ENCODE assay signal across 8 cellular contexts in genomic region chr2:24971550-24972314, GRCh38. TPM values are rescaled to one million over a fixed set of nuclear protein-coding genes. Genes with fewer than 3 reads are reported as not detected.
A peak's percentile ranks its signal among the peaks of the same experiment; 100 is the strongest.
DNase-seq lines count a peak whose midpoint lies in the region; ATAC-seq and TF ChIP-seq lines count a peak whose summit lies in the region.

Gene DNAJC27 (minus strand): TSS chr2:24971955. CDS start chr2:24971904, 51 bp downstream.

- peak; percentile 86 to 88 for ATAC-seq in naive thymus-derived CD8-positive, alpha-beta T cell
- peak; percentile 91 to 93 for ATAC-seq in stimulated activated naive B cell treated with anti-CD40 and anti-IgM and Interleukin-4, amounts not matched to agents 10 μg/mL and 1 μg/mL and 100 μg/mL, for 72 hours (replicated peaks)

- POLR2A ChIA-PET in naive thymus-derived CD8-positive, alpha-beta T cell (lab: Charles Lee) = interaction anchor here (0.6 to 1.4 kb wide), 2 partner anchors 45 to 153 kb away, joined by 3 to 7 read pairs; no protein-coding TSS in a partner anchor

- DNase-seq in EL (peak; percentile 97), H4 (ENCODE audit: low spot score) (peak; percentile 89), LNCaP clone FGC (ENCODE audit: low read depth) (peak; percentile 82), RPMI8226 (peak; percentile 97), fibroblast of mammary gland (ENCODE audit: low read depth) (peak; percentile 97)
- peak; percentile 97 for DNase-seq in activated T-helper 2 cell treated with anti-CD3 and anti-CD28 coated beads, Interferon-gamma antibody, Interleukin-2, Interleukin-4, amounts not matched to agents 10 μg/mL and 5 μg/mL and 100 μg/mL, durations not matched to agents 14 hours and 24 hours and 36 hours (ENCODE audit: low spot score)
- DNase-seq in naive thymus-derived CD8-positive, alpha-beta T cell = peak; percentile 95 to 99 (median 99)
- peak; percentile 98 for DNase-seq in stimulated activated naive B cell treated with anti-CD40 and anti-IgM and Interleukin-4, amounts not matched to agents 10 μg/mL and 1 μg/mL and 100 μg/mL, for 72 hours

- H3K4me3 ChIP-seq in LNCaP clone FGC (ENCODE audit: low read depth, low read length) (peak within 1 kb of the TSS; percentile 96), fibroblast of mammary gland (ENCODE audit: control insufficient read depth, low read depth, low read length) (peak within 1 kb of the TSS; percentile 94)

- H3K4me3 Mint-ChIP-seq in activated T-helper 2 cell treated with anti-CD3 and anti-CD28 coated beads, Interferon-gamma antibody, Interleukin-2, Interleukin-4, amounts not matched to agents 10 μg/mL and 5 μg/mL and 100 μg/mL, durations not matched to agents 14 hours and 24 hours and 36 hours (ENCODE audit: low read depth) = peak within 1 kb of the TSS; percentile 96
- H3K4me3 Mint-ChIP-seq in naive thymus-derived CD8-positive, alpha-beta T cell = peak within 1 kb of the TSS; percentile 92 to 99 (median 97)
- H3K4me3 Mint-ChIP-seq in stimulated activated naive B cell treated with anti-CD40 and anti-IgM and Interleukin-4, amounts not matched to agents 10 μg/mL and 1 μg/mL and 100 μg/mL, for 72 hours = peak within 1 kb of the TSS; percentile 96 to 97

- H3K4me1 Mint-ChIP-seq in activated T-helper 2 cell treated with anti-CD3 and anti-CD28 coated beads, Interferon-gamma antibody, Interleukin-2, Interleukin-4, amounts not matched to agents 10 μg/mL and 5 μg/mL and 100 μg/mL, durations not matched to agents 14 hours and 24 hours and 36 hours (ENCODE audit: low read depth) = peaks cover 17% of the 10 kb centered on the region
- peaks cover 12 to 34% (median 22%) of the 10 kb centered on the region in 4 donors for H3K4me1 Mint-ChIP-seq in naive thymus-derived CD8-positive, alpha-beta T cell
- H3K4me1 Mint-ChIP-seq in stimulated activated naive B cell treated with anti-CD40 and anti-IgM and Interleukin-4, amounts not matched to agents 10 μg/mL and 1 μg/mL and 100 μg/mL, for 72 hours = peaks cover 1 to 7% of the 10 kb centered on the region in 2 donors

- no peaks in the 10 kb centered on the region for H3K9me3 Mint-ChIP-seq in activated T-helper 2 cell treated with anti-CD3 and anti-CD28 coated beads, Interferon-gamma antibody, Interleukin-2, Interleukin-4, amounts not matched to agents 10 μg/mL and 5 μg/mL and 100 μg/mL, durations not matched to agents 14 hours and 24 hours and 36 hours
- no peaks in the 10 kb centered on the region for H3K9me3 Mint-ChIP-seq in naive thymus-derived CD8-positive, alpha-beta T cell
- H3K9me3 Mint-ChIP-seq in stimulated activated naive B cell treated with anti-CD40 and anti-IgM and Interleukin-4, amounts not matched to agents 10 μg/mL and 1 μg/mL and 100 μg/mL, for 72 hours = no peaks in the 10 kb centered on the region

- H3K27me3 Mint-ChIP-seq in activated T-helper 2 cell treated with anti-CD3 and anti-CD28 coated beads, Interferon-gamma antibody, Interleukin-2, Interleukin-4, amounts not matched to agents 10 μg/mL and 5 μg/mL and 100 μg/mL, durations not matched to agents 14 hours and 24 hours and 36 hours (ENCODE audit: low read depth) = peaks cover 1% of the 10 kb centered on the region
- H3K27me3 Mint-ChIP-seq in naive thymus-derived CD8-positive, alpha-beta T cell = no peaks in the 10 kb centered on the region
- no peaks in the 10 kb centered on the region for H3K27me3 Mint-ChIP-seq in stimulated activated naive B cell treated with anti-CD40 and anti-IgM and Interleukin-4, amounts not matched to agents 10 μg/mL and 1 μg/mL and 100 μg/mL, for 72 hours

- intact Hi-C loops in activated T-helper 2 cell treated with anti-CD3 and anti-CD28 coated beads, Interferon-gamma antibody, Interleukin-2, Interleukin-4, amounts not matched to agents 10 μg/mL and 5 μg/mL and 100 μg/mL, durations not matched to agents 14 hours and 24 hours and 36 hours (cut with micrococcal nuclease) = loop anchor here (1.0 to 10.0 kb wide), 6 partner anchors 52 to 1376 kb away; partner anchors contain the start of genes ADGRF3, CENPO, EFR3B and PTRHD1

- peaks cover 15% of the 10 kb centered on the region for H3K36me3 Mint-ChIP-seq in activated T-helper 2 cell treated with anti-CD3 and anti-CD28 coated beads, Interferon-gamma antibody, Interleukin-2, Interleukin-4, amounts not matched to agents 10 μg/mL and 5 μg/mL and 100 μg/mL, durations not matched to agents 14 hours and 24 hours and 36 hours (ENCODE audit: low read depth)
- peaks cover 0 to 7% (median 6%) of the 10 kb centered on the region in 3 donors for H3K36me3 Mint-ChIP-seq in naive thymus-derived CD8-positive, alpha-beta T cell
- H3K36me3 Mint-ChIP-seq in stimulated activated naive B cell treated with anti-CD40 and anti-IgM and Interleukin-4, amounts not matched to agents 10 μg/mL and 1 μg/mL and 100 μg/mL, for 72 hours = peaks cover 7 to 9% of the 10 kb centered on the region in 2 donors

- H3K27ac Mint-ChIP-seq in activated T-helper 2 cell treated with anti-CD3 and anti-CD28 coated beads, Interferon-gamma antibody, Interleukin-2, Interleukin-4, amounts not matched to agents 10 μg/mL and 5 μg/mL and 100 μg/mL, durations not matched to agents 14 hours and 24 hours and 36 hours = peak within 1 kb of the TSS; percentile 100
- peak within 1 kb of the TSS; percentile 99 to 100 (median 100) for H3K27ac Mint-ChIP-seq in naive thymus-derived CD8-positive, alpha-beta T cell
- H3K27ac Mint-ChIP-seq in stimulated activated naive B cell treated with anti-CD40 and anti-IgM and Interleukin-4, amounts not matched to agents 10 μg/mL and 1 μg/mL and 100 μg/mL, for 72 hours = peak within 1 kb of the TSS; percentile 100

- TF ChIP-seq CTCF in LNCaP clone FGC (IDR thresholded peaks at IDR 0.05; ENCODE audit: control insufficient read depth, extremely low read depth, insufficient read depth) (no peak), fibroblast of mammary gland (conservative IDR thresholded peaks at IDR 0.05; ENCODE audit: control insufficient read depth, insufficient read depth, low read depth, low read length) (no peak)

RNA-seq across cellular contexts. Expression of gene DNAJC27, which starts in this region (rescaled TPM):
- 0.84 and 3.7 TPM in 2 replicates for total RNA-seq in H4 (2014; rRNA removed; shearing (Covaris generic))
- total RNA-seq in activated T-helper 2 cell treated with anti-CD3 and anti-CD28 coated beads, Interferon-gamma antibody, Interleukin-2, Interleukin-4, amounts not matched to agents 10 μg/mL and 5 μg/mL and 100 μg/mL, durations not matched to agents 14 hours and 24 hours and 36 hours = 4.9 and 6.1 TPM in 2 replicates
- total RNA-seq in naive thymus-derived CD8-positive, alpha-beta T cell = 10 to 100 TPM; 11.3 to 13.8 TPM
- 1 to 10 TPM; 1.9 to 5.7 (median 4.5) TPM for polyA plus RNA-seq in naive thymus-derived CD8-positive, alpha-beta T cell

Comparison
In these comparisons a context has a peak if more than half of its experiments do, and no peak if none do; other contexts are left out.
1. Peak in every context shown above with its lines: DNase-seq, ATAC-seq and H3K4me3 ChIP-seq.